ENCODE assay signal across 8 cellular contexts in genomic region chr1:53025034-53025777, GRCh38. TPM values are rescaled to one million over a fixed set of nuclear protein-coding genes. Genes with fewer than 3 reads are reported as not detected.
DNase-seq lines count a peak whose midpoint lies in the region; ATAC-seq, FAIRE-seq and TF ChIP-seq lines count a peak whose summit lies in the region.
"Had no signal": no experiment of that assay in that cellular context is flagged by ENCODE, and none has a peak within 500 bp of the region (broad histone marks: within the 10 kb centered on the region; RNA-seq: fewer than 3 reads in every experiment).

No MANE protein-coding gene starts in this region.

- H3K4me2 ChIP-seq in K562 (ENCODE audit: insufficient read depth, low read length): no peak overlapping the region

- H3K4me3 ChIP-seq in K562 (no peak overlapping the region), tibial artery (no peak overlapping the region), BE2C (ENCODE audit: low read depth, low read length) (no peak overlapping the region)

- H3K27me3 ChIP-seq in K562 (ENCODE audit: control insufficient read depth in 2 of 2, insufficient read depth in 2 of 2, low read length in 2 of 2) (no peaks in the 10 kb centered on the region), tibial artery (no peaks in the 10 kb centered on the region), BE2C (no peaks in the 10 kb centered on the region)

- TF ChIP-seq RAD21 in K562 (CRISPR knock-in tag; conservative IDR thresholded peaks at IDR 0.05 in 1 of 2, IDR thresholded peaks at IDR 0.05 in 1 of 2): no peak

- no peaks in the 10 kb centered on the region for H3K9me3 Mint-ChIP-seq in CD14-positive monocyte

- in situ Hi-C loops in K562 (cut with MboI): no loop called here

- CTCF ChIA-PET in K562 (lab: Yijun Ruan, JAX; ENCODE audit: low intra/inter-chr PET ratio): no interaction called here

- peaks cover 5% of the 10 kb centered on the region; the same call in 1 of the 3 replicates for H3K36me3 ChIP-seq in K562 (ENCODE audit: control insufficient read depth, insufficient read depth, low read length)
- H3K36me3 ChIP-seq in tibial artery: peaks cover 7 to 14% (median 12%) of the 10 kb centered on the region in 3 donors
- H3K36me3 ChIP-seq in BE2C: no peaks in the 10 kb centered on the region

- WGBS in K562 (ENCODE audit: insufficient coverage, low coverage, missing lambda C conversion rate): 50% methylated on average over 3 of the region's 3 CpGs

- H3K4me1 ChIP-seq in K562 (replicated peaks in 1 of 2; ENCODE audit: control insufficient read depth in 2 of 2, insufficient read depth in 2 of 2, low read length in 2 of 2) (peaks cover 4 to 5% of the 10 kb centered on the region in 2 experiments; a peak in 4 of 5 replicates), tibial artery (peaks cover 0 to 12% (median 2%) of the 10 kb centered on the region in 4 donors), BE2C (no peaks in the 10 kb centered on the region)

- TF ChIP-seq CTCF in K562 (IDR thresholded peaks at IDR 0.05 in 2 of 3, conservative IDR thresholded peaks at IDR 0.05 in 1 of 3; ENCODE audit: insufficient read depth in 2 of 3, low read depth in 1 of 3, low read length in 3 of 3): no peak
- TF ChIP-seq CTCF in tibial artery (IDR thresholded peaks at IDR 0.05): no peak
- TF ChIP-seq CTCF in CD14-positive monocyte (IDR thresholded peaks at IDR 0.05): no peak
- no peak for TF ChIP-seq CTCF in BE2C (IDR thresholded peaks at IDR 0.05; ENCODE audit: low read depth, low read length)

- 0 out of 3 replicates have a peak, but pooled peaks cover 3% of the 10 kb centered on the region for H3K79me2 ChIP-seq in K562 (ENCODE audit: control insufficient read depth, insufficient read depth, low read length)

- no peaks in the 10 kb centered on the region for H3K27me3 Mint-ChIP-seq in CD14-positive monocyte (ENCODE audit: low read depth in 3 of 3)

- BruUV-seq in K562 (replicated peaks; lab: Mats Ljungman, UMichigan): no TSS peak

- TF ChIP-seq POLR2A in K562 (conservative IDR thresholded peaks at IDR 0.05): no peak

- DNase-seq in HT1080 (ENCODE audit: low read depth): peak; percentile 47
- peak in 1 of 4 experiments; percentile 22 for DNase-seq in K562 (ENCODE audit: extremely low read depth in 1 of 4, low spot score in 3 of 4)
- peak; percentile 54 for DNase-seq in islet precursor cell
- peak; percentile 67 to 72 for DNase-seq in tibial artery
- DNase-seq in stimulated activated CD4-positive, alpha-beta T cell treated with anti-CD3 and anti-CD28 coated beads, Interleukin-4, amount 100 ng/mL, for 1 hour: no peak
- DNase-seq in CD14-positive monocyte (ENCODE audit: low spot score): no peak
- DNase-seq in BE2C: no peak
- DNase-seq: activated naive CD4-positive, alpha-beta T cell had no signal

- H3K4me1 Mint-ChIP-seq in CD14-positive monocyte: peaks cover 6% of the 10 kb centered on the region

- peaks cover 3% of the 10 kb centered on the region for H3K9me1 ChIP-seq in K562 (ENCODE audit: control insufficient read depth, insufficient read depth, low read length)

- no peak overlapping the region for H3K27ac Mint-ChIP-seq in CD14-positive monocyte

- no peak for TF ChIP-seq EP300 in K562 (IDR thresholded peaks at IDR 0.05; ENCODE audit: low read length)

- peaks cover 22 to 24% of the 10 kb centered on the region in 2 donors for H3K36me3 Mint-ChIP-seq in CD14-positive monocyte

- POLR2A ChIA-PET in K562 (lab: Yijun Ruan, JAX): interaction anchor here (0.9 kb wide), 1 partner anchor 14 kb away, joined by 3 read pairs; no protein-coding TSS in a partner anchor

- intact Hi-C loops in K562 (cut with micrococcal nuclease) (no loop called here), tibial artery (cut with DNase I; ENCODE audit: low total_unique reads) (no loop called here), CD14-positive monocyte (cut with micrococcal nuclease) (no loop called here)

- H2AFZ ChIP-seq in K562 (ENCODE audit: low read depth, low read length): no peak overlapping the region

- FAIRE-seq in K562 (lab: Jason Lieb, UNC): no peak

- no peaks in the 10 kb centered on the region for H4K20me1 ChIP-seq in K562 (replicated peaks; ENCODE audit: control insufficient read depth, insufficient read depth, low read length)

- no peak overlapping the region for H3K9ac ChIP-seq in K562 (ENCODE audit: insufficient read depth in 1 of 2, low read depth in 2 of 2, low read length in 2 of 2)

- H3K9me3 ChIP-seq in K562 (replicated peaks; ENCODE audit: control insufficient read depth, insufficient read depth, low read depth, low read length) (no peaks in the 10 kb centered on the region), tibial artery (no peaks in the 10 kb centered on the region), BE2C (no peaks in the 10 kb centered on the region)

- H3K4me3 Mint-ChIP-seq in CD14-positive monocyte: no peak overlapping the region

- no peak; the same call in 2 of the 3 replicates for ATAC-seq in K562

- H3K27ac ChIP-seq in K562 (ENCODE audit: extremely low read depth, low read depth, low read length): no peak overlapping the region
- H3K27ac ChIP-seq in tibial artery: peak overlapping the region in 1 of 2 donors; percentile 29

TF ChIP-seq in K562, 482 proteins besides CTCF, POLR2A, EP300 and RAD21 (continues in another document):
- TF ChIP-seq KDM4B (IDR thresholded peaks at IDR 0.05; ENCODE audit: borderline replicate concordance in 2 of 2, low read depth in 1 of 2): no peak
- TF ChIP-seq ZC3H8 (IDR thresholded peaks at IDR 0.05): no peak
- no peak for TF ChIP-seq STAG1 (CRISPR knock-in tag; IDR thresholded peaks at IDR 0.05; ENCODE audit: borderline replicate concordance)
- TF ChIP-seq U2AF2 (optimal IDR thresholded peaks at IDR 0.05; ENCODE audit: low read depth, low read length): no peak
- no peak for TF ChIP-seq TAL1 (IDR thresholded peaks at IDR 0.05)
- TF ChIP-seq ATF7 (IDR thresholded peaks at IDR 0.05): no peak
- no peak for TF ChIP-seq FOXM1 (IDR thresholded peaks at IDR 0.05; ENCODE audit: low read depth)
- no peak for TF ChIP-seq FOXM1 (CRISPR knock-in tag; IDR thresholded peaks at IDR 0.05; ENCODE audit: low read depth)
- TF ChIP-seq TEAD1 (CRISPR knock-in tag; IDR thresholded peaks at IDR 0.05): no peak
- TF ChIP-seq NR2C1 (IDR thresholded peaks at IDR 0.05): no peak
- TF ChIP-seq NR2C1 (tag; IDR thresholded peaks at IDR 0.05): 0 out of 2 replicates have a peak, but pooled peaks have one; percentile 41
- 0 out of 2 replicates have a peak, but pooled peaks have one; percentile 26 for TF ChIP-seq JUN (IDR thresholded peaks at IDR 0.05; ENCODE audit: borderline replicate concordance, low read depth, low read length)
- TF ChIP-seq JUN (CRISPR knock-in tag; IDR thresholded peaks at IDR 0.05; ENCODE audit: borderline replicate concordance): no peak
- no peak for TF ChIP-seq GTF2A2 (tag; IDR thresholded peaks at IDR 0.05)
- no peak for TF ChIP-seq RHOXF2B (CRISPR knock-in tag; conservative IDR thresholded peaks at IDR 0.05)
- TF ChIP-seq ZNF311 (CRISPR knock-in tag; IDR thresholded peaks at IDR 0.05): no peak

RNA-seq across cellular contexts. Expression of gene PODN, which starts 36.8 kb away (rescaled TPM):
- total RNA-seq in HT1080 (2014; rRNA removed; shearing (Covaris generic)): not detected in 2 replicates
- polyA plus RNA-seq in HT1080 (2015; cell fraction: cytosol; rRNA removed): not detected in 2 replicates
- 0.05 TPM in 1 of 2 replicates, not detected in the other for polyA plus RNA-seq in HT1080 (2015; cell fraction: nucleus; rRNA removed)
- not detected in 2 replicates for total RNA-seq in K562 (2011; cell fraction: chromatin; rRNA removed; ENCODE audit: low replicate concordance)
- total RNA-seq in K562 (2011; cell fraction: nucleolus; rRNA removed): not detected in 2 replicates
- not detected in 2 replicates for total RNA-seq in K562 (2011; cell fraction: nucleoplasm; rRNA removed)
- total RNA-seq in K562 (2014; rRNA removed) (not detected in 2 replicates), K562 (2014; rRNA removed; fragmentation: Illumina TruSeq; extraction: Trizol) (not detected in 2 replicates), K562 (2015; rRNA removed; fragmentation: Illumina TruSeq; extraction: Trizol) (not detected in 2 replicates), K562 (2021) (0.09 TPM in 1 of 2 replicates, not detected in the other)
- polyA plus RNA-seq in K562 (2011; rRNA removed) (not detected in 2 replicates), K562 (2014; fragmentation: Illumina TruSeq; extraction: Trizol) (not detected in 2 replicates), K562 (2014; fragmentation: Nextera tagmentation; extraction: Ambion mirVana) (not detected), K562 (2014; rRNA removed) (not detected in 2 replicates), CD14-positive monocyte (not detected)
- polyA plus RNA-seq in K562 (2011; cell fraction: cytosol; rRNA removed): not detected in 2 replicates
- not detected in 2 replicates for polyA plus RNA-seq in K562 (2011; cell fraction: nucleus; rRNA removed)
- not detected in 2 replicates for polyA plus RNA-seq in K562 (2012)
- not detected in 2 replicates for polyA minus RNA-seq in K562 (2011; rRNA and poly(A)+ RNA removed)
- polyA minus RNA-seq in K562 (2011; cell fraction: cytosol; rRNA and poly(A)+ RNA removed): not detected in 2 replicates
- not detected in 2 replicates for polyA minus RNA-seq in K562 (2011; cell fraction: nucleus; rRNA and poly(A)+ RNA removed)
- polyA plus RNA-seq in BE2C (2012; ENCODE audit: insufficient read depth, insufficient read length, low read depth): not detected

Comparison
In these comparisons a context has a peak if more than half of its experiments do, and no peak if none do; other contexts are left out.
1. DNase-seq: peak in HT1080 (single experiment), islet precursor cell (single experiment) and tibial artery (2 of 2); none in stimulated activated CD4-positive, alpha-beta T cell treated with anti-CD3 and anti-CD28 coated beads, Interleukin-4, amount 100 ng/mL, for 1 hour (single experiment), CD14-positive monocyte (single experiment) and BE2C (single experiment).